ENCODE assay signal across 8 cellular contexts in the genomic region with DNA sequence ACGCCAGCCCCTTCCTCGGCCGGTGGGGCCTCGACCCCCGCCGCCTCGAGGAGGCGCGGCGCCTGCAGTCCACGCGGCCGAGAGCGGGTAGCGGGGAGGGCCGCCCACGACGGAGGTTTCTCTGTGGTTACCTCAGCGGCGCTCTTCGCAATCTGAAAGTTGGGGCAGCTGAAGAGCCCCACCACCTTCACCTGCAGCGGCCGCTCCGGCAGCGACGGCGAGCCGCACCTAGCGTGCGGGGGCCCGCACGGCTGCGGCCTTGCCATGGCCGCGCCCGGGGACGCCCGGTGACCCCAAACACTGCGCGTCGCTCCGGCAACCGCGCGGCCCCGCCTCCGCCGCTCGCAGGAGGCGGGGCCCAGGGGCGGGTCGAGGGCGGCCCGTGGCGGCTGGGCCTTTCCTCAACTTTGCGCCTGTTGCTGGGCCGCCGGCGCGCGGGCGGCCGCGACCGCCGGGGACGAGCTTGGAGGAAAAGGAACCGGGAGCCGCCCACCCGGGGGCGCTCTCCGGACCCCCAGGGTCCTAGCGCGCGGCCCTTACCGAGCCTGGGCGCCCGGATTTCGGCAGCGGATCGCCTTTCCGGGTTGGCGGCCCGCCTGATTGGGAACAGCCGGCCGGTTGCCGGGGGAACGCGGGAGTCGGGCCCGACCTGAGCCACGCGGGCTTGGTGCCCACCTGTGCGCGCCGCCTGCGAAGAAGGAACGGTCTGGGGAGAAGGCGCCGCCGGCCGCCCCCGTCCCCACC. TPM values are rescaled to one million over a fixed set of nuclear protein-coding genes. Genes with fewer than 3 reads are reported as not detected.
DNase-seq lines count a peak whose midpoint lies in the region; ATAC-seq and TF ChIP-seq lines count a peak whose summit lies in the region.

A gene (minus strand): TSS at position 304 of the 744 bp plus-strand sequence. CDS start 38 bp downstream, at position 266.
A gene with protein sequence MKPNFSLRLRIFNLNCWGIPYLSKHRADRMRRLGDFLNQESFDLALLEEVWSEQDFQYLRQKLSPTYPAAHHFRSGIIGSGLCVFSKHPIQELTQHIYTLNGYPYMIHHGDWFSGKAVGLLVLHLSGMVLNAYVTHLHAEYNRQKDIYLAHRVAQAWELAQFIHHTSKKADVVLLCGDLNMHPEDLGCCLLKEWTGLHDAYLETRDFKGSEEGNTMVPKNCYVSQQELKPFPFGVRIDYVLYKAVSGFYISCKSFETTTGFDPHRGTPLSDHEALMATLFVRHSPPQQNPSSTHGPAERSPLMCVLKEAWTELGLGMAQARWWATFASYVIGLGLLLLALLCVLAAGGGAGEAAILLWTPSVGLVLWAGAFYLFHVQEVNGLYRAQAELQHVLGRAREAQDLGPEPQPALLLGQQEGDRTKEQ (plus strand): TSS at position 400 of the 744 bp plus-strand sequence. CDS start 398 bp downstream, outside the sequence.

- TF ChIP-seq CTCF in liver (IDR thresholded peaks at IDR 0.05; ENCODE audit: low read depth, low read length, missing input control): peak; percentile 12

- peak within 1 kb of the TSS; percentile 97 for H3K4me3 Mint-ChIP-seq in activated CD4-positive, alpha-beta T cell treated with anti-CD3 and anti-CD28 coated beads, Interleukin-2, amount 10 ng/mL, durations not matched to agents 24 days and 14 days

- peak within 1 kb of the TSS; percentile 12 to 65 for H3K9ac ChIP-seq in liver (ENCODE audit: low read depth in 1 of 2, low read length in 2 of 2)

- H3K9me3 Mint-ChIP-seq in activated CD4-positive, alpha-beta T cell treated with anti-CD3 and anti-CD28 coated beads, Interleukin-2, amount 10 ng/mL, durations not matched to agents 24 days and 14 days: no peaks in the 10 kb centered on the region

- H3K36me3 Mint-ChIP-seq in activated CD4-positive, alpha-beta T cell treated with anti-CD3 and anti-CD28 coated beads, Interleukin-2, amount 10 ng/mL, durations not matched to agents 24 days and 14 days (ENCODE audit: low read depth): peaks cover 28% of the 10 kb centered on the region

- H3K4me1 ChIP-seq in liver (ENCODE audit: control insufficient read depth in 4 of 4, insufficient read depth in 4 of 4, low read length in 3 of 4): peaks cover 2 to 12% (median 5%) of the 10 kb centered on the region in 4 donors

- no peaks in the 10 kb centered on the region for H3K27me3 ChIP-seq in liver (ENCODE audit: control insufficient read depth in 4 of 4, insufficient read depth in 4 of 4, low read length in 3 of 4)

- WGBS in liver: under 1% methylated on average over 103 of the region's 103 CpGs

- peak within 1 kb of the TSS; percentile 96 for H3K27ac Mint-ChIP-seq in activated CD4-positive, alpha-beta T cell treated with anti-CD3 and anti-CD28 coated beads, Interleukin-2, amount 10 ng/mL, durations not matched to agents 24 days and 14 days

- no peak for TF ChIP-seq RAD21 in liver (IDR thresholded peaks at IDR 0.05)

- peaks cover 27% of the 10 kb centered on the region for H3K4me1 Mint-ChIP-seq in activated CD4-positive, alpha-beta T cell treated with anti-CD3 and anti-CD28 coated beads, Interleukin-2, amount 10 ng/mL, durations not matched to agents 24 days and 14 days

- H3K36me3 ChIP-seq in liver (ENCODE audit: control insufficient read depth in 4 of 4, insufficient read depth in 3 of 4, low read depth in 1 of 4, low read length in 3 of 4): peaks cover 0 to 3% (median 2%) of the 10 kb centered on the region in 4 donors

- peaks cover 2% of the 10 kb centered on the region for H3K27me3 Mint-ChIP-seq in activated CD4-positive, alpha-beta T cell treated with anti-CD3 and anti-CD28 coated beads, Interleukin-2, amount 10 ng/mL, durations not matched to agents 24 days and 14 days

- no peaks in the 10 kb centered on the region for H3K9me3 ChIP-seq in liver (ENCODE audit: control insufficient read depth in 4 of 4, low read length in 3 of 4)

- intact Hi-C loops in activated CD4-positive, alpha-beta T cell treated with anti-CD3 and anti-CD28 coated beads, Interleukin-2, amount 10 ng/mL, durations not matched to agents 24 days and 14 days (cut with micrococcal nuclease): loop anchor here (1.0 to 2.0 kb wide), 4 partner anchors 14 to 252 kb away; a partner anchor contains a TSS

- H3K27ac ChIP-seq in liver (ENCODE audit: low read depth in 1 of 2, low read length in 2 of 2): peak within 1 kb of the TSS; percentile 55 to 73

- ATAC-seq in GM18909 (IDR thresholded peaks at IDR 0.05; ENCODE audit: poor library complexity, unreplicated experiment) (peak; percentile 90), HG03139 (IDR thresholded peaks at IDR 0.05; ENCODE audit: unreplicated experiment) (peak; percentile 69)

- H3K4me3 ChIP-seq in liver (ENCODE audit: low read depth in 1 of 3, low read length in 3 of 3): peak within 1 kb of the TSS; percentile 75 to 82 (median 78)

- DNase-seq in Ammon's horn (ENCODE audit: low spot score) (peak; percentile 82), NCI-H446 (lab: John Stamatoyannopoulos, UW) (peak; percentile 52 to 86), dedifferentiated amniotic fluid mesenchymal stem cell (ENCODE audit: extremely low spot score) (peak; percentile 79)
- DNase-seq in activated CD4-positive, alpha-beta T cell treated with anti-CD3 and anti-CD28 coated beads, Interleukin-2, amount 10 ng/mL, durations not matched to agents 24 days and 14 days: peak; percentile 95
- DNase-seq in stimulated activated CD4-positive, alpha-beta T cell treated with anti-CD3 and anti-CD28 coated beads, Interleukin-4, amount 100 ng/mL, for 1 hour: peak; percentile 79

TF ChIP-seq in liver, 16 proteins besides CTCF, POLR2A, EP300 and RAD21:
- TF ChIP-seq, protein P1, sequence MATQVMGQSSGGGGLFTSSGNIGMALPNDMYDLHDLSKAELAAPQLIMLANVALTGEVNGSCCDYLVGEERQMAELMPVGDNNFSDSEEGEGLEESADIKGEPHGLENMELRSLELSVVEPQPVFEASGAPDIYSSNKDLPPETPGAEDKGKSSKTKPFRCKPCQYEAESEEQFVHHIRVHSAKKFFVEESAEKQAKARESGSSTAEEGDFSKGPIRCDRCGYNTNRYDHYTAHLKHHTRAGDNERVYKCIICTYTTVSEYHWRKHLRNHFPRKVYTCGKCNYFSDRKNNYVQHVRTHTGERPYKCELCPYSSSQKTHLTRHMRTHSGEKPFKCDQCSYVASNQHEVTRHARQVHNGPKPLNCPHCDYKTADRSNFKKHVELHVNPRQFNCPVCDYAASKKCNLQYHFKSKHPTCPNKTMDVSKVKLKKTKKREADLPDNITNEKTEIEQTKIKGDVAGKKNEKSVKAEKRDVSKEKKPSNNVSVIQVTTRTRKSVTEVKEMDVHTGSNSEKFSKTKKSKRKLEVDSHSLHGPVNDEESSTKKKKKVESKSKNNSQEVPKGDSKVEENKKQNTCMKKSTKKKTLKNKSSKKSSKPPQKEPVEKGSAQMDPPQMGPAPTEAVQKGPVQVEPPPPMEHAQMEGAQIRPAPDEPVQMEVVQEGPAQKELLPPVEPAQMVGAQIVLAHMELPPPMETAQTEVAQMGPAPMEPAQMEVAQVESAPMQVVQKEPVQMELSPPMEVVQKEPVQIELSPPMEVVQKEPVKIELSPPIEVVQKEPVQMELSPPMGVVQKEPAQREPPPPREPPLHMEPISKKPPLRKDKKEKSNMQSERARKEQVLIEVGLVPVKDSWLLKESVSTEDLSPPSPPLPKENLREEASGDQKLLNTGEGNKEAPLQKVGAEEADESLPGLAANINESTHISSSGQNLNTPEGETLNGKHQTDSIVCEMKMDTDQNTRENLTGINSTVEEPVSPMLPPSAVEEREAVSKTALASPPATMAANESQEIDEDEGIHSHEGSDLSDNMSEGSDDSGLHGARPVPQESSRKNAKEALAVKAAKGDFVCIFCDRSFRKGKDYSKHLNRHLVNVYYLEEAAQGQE (IDR thresholded peaks at IDR 0.05): no peak
- TF ChIP-seq SP1 (IDR thresholded peaks at IDR 0.05): peak; percentile 25

RNA-seq across cellular contexts. Expression of the first gene that starts in this region (rescaled TPM):
- total RNA-seq in activated CD4-positive, alpha-beta T cell treated with anti-CD3 and anti-CD28 coated beads, Interleukin-2, amount 10 ng/mL, durations not matched to agents 24 days and 14 days: not detected in 2 replicates
- total RNA-seq in liver: under 1 TPM; 0.17 to 0.51 TPM
- under 1 TPM; 0.27 to 0.33 TPM for polyA plus RNA-seq in liver

RNA-seq across cellular contexts. Expression of the second gene that starts in this region (rescaled TPM):
- total RNA-seq in activated CD4-positive, alpha-beta T cell treated with anti-CD3 and anti-CD28 coated beads, Interleukin-2, amount 10 ng/mL, durations not matched to agents 24 days and 14 days: 18.2 and 20.5 TPM in 2 replicates
- total RNA-seq in liver: 1 to 10 TPM; 4.8 to 5.1 TPM
- 1 to 10 TPM; 3.3 to 3.6 TPM for polyA plus RNA-seq in liver

Comparison
In these comparisons a context has a peak if more than half of its experiments do, and no peak if none do; other contexts are left out.
1. Peak in every context shown above with its lines: DNase-seq, ATAC-seq, H3K4me3 ChIP-seq and H3K27ac ChIP-seq.